ENCODE assay signal across 9 cellular contexts in the genomic region with DNA sequence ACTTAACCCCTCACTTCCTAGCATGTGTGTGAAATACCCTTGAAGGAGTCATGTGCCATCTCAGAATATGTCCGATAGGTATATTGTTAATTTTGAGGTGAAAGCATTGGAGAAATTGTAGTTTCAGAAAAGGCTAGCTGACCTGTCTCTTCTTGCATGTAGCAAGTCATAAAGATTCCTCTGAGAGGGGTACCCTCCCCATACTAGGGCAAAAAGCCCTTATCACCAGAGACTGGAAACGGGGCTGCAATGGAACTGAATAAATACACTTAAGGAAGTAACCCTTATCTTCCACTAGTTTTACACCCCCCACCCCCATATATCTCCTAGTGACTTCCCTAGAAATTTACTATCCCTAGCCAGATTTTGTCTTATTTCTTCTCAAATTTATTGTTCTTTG. TPM values are rescaled to one million over a fixed set of nuclear protein-coding genes. Genes with fewer than 3 reads are reported as not detected.
DNase-seq lines count a peak whose midpoint lies in the region; ATAC-seq, FAIRE-seq and TF ChIP-seq lines count a peak whose summit lies in the region.
"Had no signal": no experiment of that assay in that cellular context is flagged by ENCODE, and none has a peak within 500 bp of the region (broad histone marks: within the 10 kb centered on the region; RNA-seq: fewer than 3 reads in every experiment).

No MANE protein-coding gene starts in this region.

- no peak for TF ChIP-seq POLR2A in GM12878 (IDR thresholded peaks at IDR 0.05; ENCODE audit: low read depth, low read length)

- H3K4me1 Mint-ChIP-seq in activated naive CD4-positive, alpha-beta T cell treated with anti-CD3 and anti-CD28 coated beads, Interleukin-2, amount 50 U/mL, for 24 hours, result peaks cover 27% of the 10 kb centered on the region

- DNase-seq in activated naive CD4-positive, alpha-beta T cell treated with anti-CD3 and anti-CD28 coated beads, Interleukin-2, amount 50 U/mL, for 16 hours, result no peak
- DNase-seq in GM12878 (ENCODE audit: low read depth, low spot score), result no peak
- no peak for DNase-seq in mesendoderm
- DNase-seq in upper lobe of right lung, result no peak
- no peak for DNase-seq in SW480 (ENCODE audit: low spot score)
- no peak for DNase-seq in NK-92 (lab: John Stamatoyannopoulos, UW; ENCODE audit: unreplicated experiment)
- DNase-seq: DMS 273 treated with DMSO at 0.1 percent for 48 hours had no signal

- 98% methylated on average over 2 of the region's 2 CpGs for WGBS in GM12878 (ENCODE audit: insufficient coverage, insufficient replicate concordance, low lambda C conversion rate, missing lambda C conversion rate)
- WGBS in mesendoderm (ENCODE audit: extremely low coverage, insufficient coverage, low lambda C conversion rate), result no CpG with 5 or more reads among the region's 2 CpGs

- H3K4ac ChIP-seq in mesendoderm (ENCODE audit: low read depth, low read length), result no peak overlapping the region

- POLR2A ChIA-PET in GM12878 (lab: Charles Lee), result interaction anchor here (0.7 to 1.5 kb wide), 3 partner anchors 12 to 108 kb away, joined by 3 to 6 read pairs (median 3); no protein-coding TSS in a partner anchor

- no peak overlapping the region for H2AK5ac ChIP-seq in mesendoderm (ENCODE audit: low read length)

- TF ChIP-seq RAD21 in GM12878 (IDR thresholded peaks at IDR 0.05; ENCODE audit: insufficient read depth, low read depth, low read length), result no peak

- ATAC-seq in GM12878 (no peak), upper lobe of right lung (no peak), GM21381 (IDR thresholded peaks at IDR 0.05; ENCODE audit: unreplicated experiment) (no peak)

- FAIRE-seq in GM12878 (lab: Jason Lieb, UNC), result no peak

- no peak overlapping the region for H3K23ac ChIP-seq in mesendoderm (ENCODE audit: low read length)

- no peak overlapping the region for H4K5ac ChIP-seq in mesendoderm (ENCODE audit: low read length)

- H2BK15ac ChIP-seq in mesendoderm (replicated peaks; ENCODE audit: low read depth), result no peak overlapping the region

- H3K27ac ChIP-seq in GM12878 (ENCODE audit: control insufficient read depth, insufficient read depth) (no peak overlapping the region), mesendoderm (ENCODE audit: low read depth, low read length) (no peak overlapping the region), upper lobe of right lung (peak overlapping the region; percentile 91)

- no peak for TF ChIP-seq EP300 in GM12878 (IDR thresholded peaks at IDR 0.05; ENCODE audit: borderline replicate concordance in 1 of 2, control insufficient read depth in 1 of 2, low read depth in 2 of 2, low read length in 2 of 2)

- no peaks in the 10 kb centered on the region for H4K20me1 ChIP-seq in GM12878 (ENCODE audit: control insufficient read depth, insufficient read depth)

- H3K9me3 Mint-ChIP-seq in activated naive CD4-positive, alpha-beta T cell treated with anti-CD3 and anti-CD28 coated beads, Interleukin-2, amount 50 U/mL, for 24 hours, result no peaks in the 10 kb centered on the region

- H2BK120ac ChIP-seq in mesendoderm (ENCODE audit: low read depth, low read length), result no peak overlapping the region

- peaks cover 22% of the 10 kb centered on the region for H3K79me2 ChIP-seq in GM12878 (ENCODE audit: control insufficient read depth, insufficient read depth, low read length)
- H3K79me2 ChIP-seq in mesendoderm (ENCODE audit: control insufficient read depth, insufficient read depth, low read length), result peaks cover 11% of the 10 kb centered on the region

- SMC1A ChIA-PET in GM12878 (lab: Charles Lee; ENCODE audit: uncharacterized antibody, unreplicated experiment), result interaction anchor here (0.5 to 4.0 kb wide), 4 partner anchors 150 to 253 kb away, joined by 3 to 24 read pairs (median 4); a partner anchor contains a TSS

- no peak overlapping the region for H4K8ac ChIP-seq in mesendoderm (ENCODE audit: low read depth, low read length)

- H3K27me3 ChIP-seq in GM12878 (replicated peaks in 1 of 2; ENCODE audit: control insufficient read depth in 2 of 2, insufficient read depth in 2 of 2, low read length in 1 of 2), result no peaks in the 10 kb centered on the region
- no peaks in the 10 kb centered on the region for H3K27me3 ChIP-seq in mesendoderm (ENCODE audit: insufficient read depth, low read length, poor library complexity)
- no peaks in the 10 kb centered on the region for H3K27me3 ChIP-seq in upper lobe of right lung

- H3K36me3 ChIP-seq in GM12878 (ENCODE audit: control insufficient read depth in 2 of 2, insufficient read depth in 2 of 2, low read length in 1 of 2), result no peaks in the 10 kb centered on the region; a peak in 2 of 4 replicates
- peaks cover 1% of the 10 kb centered on the region for H3K36me3 ChIP-seq in mesendoderm (ENCODE audit: control insufficient read depth, insufficient read depth, low read length)
- H3K36me3 ChIP-seq in upper lobe of right lung, result peaks cover 41% of the 10 kb centered on the region

- no peak overlapping the region for H3K18ac ChIP-seq in mesendoderm (ENCODE audit: low read length)

- CTCF ChIA-PET in GM12878 (lab: Yijun Ruan, JAX), result interaction anchor here (0.6 to 3.8 kb wide), 3 partner anchors 10 to 283 kb away, joined by 3 to 34 read pairs (median 4); a partner anchor contains a TSS

- peak overlapping the region; percentile 89 for H3K56ac ChIP-seq in mesendoderm (ENCODE audit: low read length)

- H3K4me1 ChIP-seq in GM12878 (ENCODE audit: control insufficient read depth, insufficient read depth, low read length), result peaks cover 9% of the 10 kb centered on the region
- H3K4me1 ChIP-seq in mesendoderm (ENCODE audit: control insufficient read depth, low read depth, low read length), result no peaks in the 10 kb centered on the region
- peaks cover 28% of the 10 kb centered on the region for H3K4me1 ChIP-seq in upper lobe of right lung

- TF ChIP-seq CTCF in GM12878 (IDR thresholded peaks at IDR 0.05 in 2 of 3, conservative IDR thresholded peaks at IDR 0.05 in 1 of 3; ENCODE audit: control insufficient read depth in 2 of 3, extremely low read depth in 1 of 3, insufficient read depth in 1 of 3, low read depth in 3 of 3, low read length in 3 of 3), result no peak
- TF ChIP-seq CTCF in upper lobe of right lung (IDR thresholded peaks at IDR 0.05), result no peak

- H3K79me1 ChIP-seq in mesendoderm (ENCODE audit: low read length), result peaks cover 5% of the 10 kb centered on the region

- no peak overlapping the region; the same call in 1 of the 2 replicates for H2AFZ ChIP-seq in GM12878 (ENCODE audit: control insufficient read depth, low read depth, low read length)

- TSS peak; percentile 31 for BruUV-seq in GM12878 (replicated peaks; lab: Mats Ljungman, UMichigan)

- H3K4me2 ChIP-seq in GM12878 (ENCODE audit: control insufficient read depth, insufficient read depth), result peak overlapping the region; percentile 87
- no peak overlapping the region for H3K4me2 ChIP-seq in mesendoderm (ENCODE audit: low read length)

- RAD21 ChIA-PET in GM12878 (lab: Charles Lee; ENCODE audit: unreplicated experiment), result interaction anchor here (2.6 kb wide), 1 partner anchor 253 kb away, joined by 16 read pairs; no protein-coding TSS in a partner anchor

- in situ Hi-C loops in GM12878 (cut with MboI), result no loop called here

- peaks cover 1% of the 10 kb centered on the region for H3K36me3 Mint-ChIP-seq in activated naive CD4-positive, alpha-beta T cell treated with anti-CD3 and anti-CD28 coated beads, Interleukin-2, amount 50 U/mL, for 24 hours

- peak overlapping the region; percentile 98 for H3K4me3 Mint-ChIP-seq in activated naive CD4-positive, alpha-beta T cell treated with anti-CD3 and anti-CD28 coated beads, Interleukin-2, amount 50 U/mL, for 24 hours

- no peak overlapping the region for H2BK5ac ChIP-seq in mesendoderm (ENCODE audit: low read length)

- no peaks in the 10 kb centered on the region for H3K27me3 Mint-ChIP-seq in activated naive CD4-positive, alpha-beta T cell treated with anti-CD3 and anti-CD28 coated beads, Interleukin-2, amount 50 U/mL, for 24 hours

- peak overlapping the region; percentile 68 for H3K27ac Mint-ChIP-seq in activated naive CD4-positive, alpha-beta T cell treated with anti-CD3 and anti-CD28 coated beads, Interleukin-2, amount 50 U/mL, for 24 hours

- intact Hi-C loops in GM12878 (cut with micrococcal nuclease; ENCODE audit: unreplicated experiment) (loop anchor here (2.0 kb wide), 1 partner anchor 151 kb away; a partner anchor contains a TSS), upper lobe of right lung (cut with DNase I) (no loop called here)

- H3K9me3 ChIP-seq in GM12878 (replicated peaks; ENCODE audit: control insufficient read depth, insufficient read depth, low read length) (no peaks in the 10 kb centered on the region; the same call in 2 of the 3 replicates), upper lobe of right lung (no peaks in the 10 kb centered on the region)

- H3K9ac ChIP-seq in GM12878 (ENCODE audit: control insufficient read depth, insufficient read depth, low read length) (peak overlapping the region; percentile 79), mesendoderm (ENCODE audit: low read length) (peak overlapping the region; percentile 72)

- H3K4me3 ChIP-seq in GM12878, result peak overlapping the region; percentile 89; the same call in 1 of the 2 replicates
- H3K4me3 ChIP-seq in mesendoderm (ENCODE audit: low read length), result no peak overlapping the region
- H3K4me3 ChIP-seq in upper lobe of right lung, result peak overlapping the region; percentile 84

RNA-seq across cellular contexts. Expression of a gene that starts 1.8 kb away (rescaled TPM):
- total RNA-seq in GM12878 (2013; cell fraction: nucleolus; rRNA removed), result 28.9 and 31.1 TPM in 2 replicates
- 157 and 185 TPM in 2 replicates for total RNA-seq in GM12878 (2014; rRNA removed)
- 246 and 250 TPM in 2 replicates for total RNA-seq in GM12878 (2014; rRNA removed; fragmentation: Illumina TruSeq; extraction: Trizol)
- total RNA-seq in GM12878 (2021), result 117 and 118 TPM in 2 replicates
- polyA plus RNA-seq in GM12878 (2011; ENCODE audit: low read depth), result 131 TPM
- 248 and 325 TPM in 2 replicates for polyA plus RNA-seq in GM12878 (2011; rRNA removed)
- polyA plus RNA-seq in GM12878 (2011; cell fraction: cytosol; rRNA removed), result 107 and 140 TPM in 2 replicates
- 68.1 and 79.4 TPM in 2 replicates for polyA plus RNA-seq in GM12878 (2011; cell fraction: nucleus; rRNA removed)
- 149 and 150 TPM in 2 replicates for polyA plus RNA-seq in GM12878 (2012)
- 258 and 323 TPM in 2 replicates for polyA plus RNA-seq in GM12878 (2014; fragmentation: Illumina TruSeq; extraction: Trizol)
- 100 to 1,000 TPM; 538 to 584 TPM for polyA plus RNA-seq in GM12878 (2014; fragmentation: Nextera tagmentation; extraction: Ambion mirVana)
- 226 and 283 TPM in 2 replicates for polyA plus RNA-seq in GM12878 (2014; rRNA removed)
- 100 to 1,000 TPM; 372 to 415 TPM for polyA plus RNA-seq in GM12878 (2016; fragmentation: Nextera tagmentation; extraction: Ambion mirVana)
- polyA minus RNA-seq in GM12878 (2011; rRNA and poly(A)+ RNA removed), result 23.9 and 47.8 TPM in 2 replicates
- 18.8 and 24.6 TPM in 2 replicates for polyA minus RNA-seq in GM12878 (2011; cell fraction: cytosol; rRNA and poly(A)+ RNA removed)
- 12.2 and 13.3 TPM in 2 replicates for polyA minus RNA-seq in GM12878 (2011; cell fraction: nucleus; rRNA and poly(A)+ RNA removed)
- 242 TPM for polyA plus RNA-seq in mesendoderm (2013, experiment 1 of 2)
- polyA plus RNA-seq in mesendoderm (2013, experiment 2 of 2), result 249 TPM
- total RNA-seq in upper lobe of right lung, result 55.2 TPM

RNA-seq across cellular contexts. Expression of a gene that starts 6.8 kb away (rescaled TPM):
- total RNA-seq in GM12878 (2013; cell fraction: nucleolus; rRNA removed), result 2.9 and 3.2 TPM in 2 replicates
- total RNA-seq in GM12878 (2014; rRNA removed) (12.2 and 13.0 TPM in 2 replicates), GM12878 (2014; rRNA removed; fragmentation: Illumina TruSeq; extraction: Trizol) (10.0 and 12.3 TPM in 2 replicates), GM12878 (2021) (10.9 and 11.4 TPM in 2 replicates), upper lobe of right lung (44.3 TPM)
- 4.4 TPM for polyA plus RNA-seq in GM12878 (2011; ENCODE audit: low read depth)
- polyA plus RNA-seq in GM12878 (2011; rRNA removed) (5.2 and 6.2 TPM in 2 replicates), GM12878 (2014; fragmentation: Illumina TruSeq; extraction: Trizol) (4.7 and 6.5 TPM in 2 replicates), GM12878 (2014; fragmentation: Nextera tagmentation; extraction: Ambion mirVana) (1 to 10 TPM; 1.4 to 2.6 TPM), GM12878 (2014; rRNA removed) (15.8 and 16.2 TPM in 2 replicates), GM12878 (2016; fragmentation: Nextera tagmentation; extraction: Ambion mirVana) (10 to 100 TPM; 47.6 to 57.4 TPM)
- 9.5 and 11.4 TPM in 2 replicates for polyA plus RNA-seq in GM12878 (2011; cell fraction: cytosol; rRNA removed)
- 13.2 and 13.3 TPM in 2 replicates for polyA plus RNA-seq in GM12878 (2011; cell fraction: nucleus; rRNA removed)
- 9.3 TPM in 2 replicates for polyA plus RNA-seq in GM12878 (2012)
- polyA minus RNA-seq in GM12878 (2011; rRNA and poly(A)+ RNA removed), result 1.7 and 6.0 TPM in 2 replicates
- 2.8 TPM in 1 of 2 replicates, not detected in the other for polyA minus RNA-seq in GM12878 (2011; cell fraction: cytosol; rRNA and poly(A)+ RNA removed)
- 1.9 and 7.0 TPM in 2 replicates for polyA minus RNA-seq in GM12878 (2011; cell fraction: nucleus; rRNA and poly(A)+ RNA removed)
- 23.7 TPM for polyA plus RNA-seq in mesendoderm (2013, experiment 1 of 2)
- polyA plus RNA-seq in mesendoderm (2013, experiment 2 of 2), result 22.9 TPM

RNA-seq across cellular contexts. Expression of a gene that starts 28.3 kb away (rescaled TPM):
- not detected in 2 replicates for total RNA-seq in GM12878 (2013; cell fraction: nucleolus; rRNA removed)
- total RNA-seq in GM12878 (2014; rRNA removed), result 0.16 and 0.23 TPM in 2 replicates
- total RNA-seq in GM12878 (2014; rRNA removed; fragmentation: Illumina TruSeq; extraction: Trizol), result 0.18 TPM in 1 of 2 replicates, not detected in the other
- total RNA-seq in GM12878 (2021), result 0.33 TPM in 1 of 2 replicates, not detected in the other
- polyA plus RNA-seq in GM12878 (2011; ENCODE audit: low read depth), result not detected
- 0.24 and 0.27 TPM in 2 replicates for polyA plus RNA-seq in GM12878 (2011; rRNA removed)
- polyA plus RNA-seq in GM12878 (2011; cell fraction: cytosol; rRNA removed), result 0.10 and 0.31 TPM in 2 replicates
- 0.24 and 0.45 TPM in 2 replicates for polyA plus RNA-seq in GM12878 (2011; cell fraction: nucleus; rRNA removed)
- 0.64 and 0.72 TPM in 2 replicates for polyA plus RNA-seq in GM12878 (2012)
- 0.43 and 0.47 TPM in 2 replicates for polyA plus RNA-seq in GM12878 (2014; fragmentation: Illumina TruSeq; extraction: Trizol)
- under 1 TPM; 0.23 to 0.38 TPM for polyA plus RNA-seq in GM12878 (2014; fragmentation: Nextera tagmentation; extraction: Ambion mirVana)
- 0.30 and 0.53 TPM in 2 replicates for polyA plus RNA-seq in GM12878 (2014; rRNA removed)
- under 1 TPM; 0.21 to 0.23 TPM for polyA plus RNA-seq in GM12878 (2016; fragmentation: Nextera tagmentation; extraction: Ambion mirVana)
- not detected in 2 replicates for polyA minus RNA-seq in GM12878 (2011; rRNA and poly(A)+ RNA removed)
- polyA minus RNA-seq in GM12878 (2011; cell fraction: cytosol; rRNA and poly(A)+ RNA removed), result not detected in 2 replicates
- not detected in 2 replicates for polyA minus RNA-seq in GM12878 (2011; cell fraction: nucleus; rRNA and poly(A)+ RNA removed)
- 29.4 TPM for polyA plus RNA-seq in mesendoderm (2013, experiment 1 of 2)
- 29.2 TPM for polyA plus RNA-seq in mesendoderm (2013, experiment 2 of 2)
- total RNA-seq in upper lobe of right lung, result 13.2 TPM

RNA-seq across cellular contexts. Expression of a gene that starts 30.7 kb away (rescaled TPM):
- total RNA-seq in GM12878 (2013; cell fraction: nucleolus; rRNA removed), result 17.1 and 18.6 TPM in 2 replicates
- total RNA-seq in GM12878 (2014; rRNA removed) (13.8 and 14.6 TPM in 2 replicates), GM12878 (2014; rRNA removed; fragmentation: Illumina TruSeq; extraction: Trizol) (14.2 and 14.3 TPM in 2 replicates), GM12878 (2021) (20.6 and 21.3 TPM in 2 replicates), upper lobe of right lung (9.3 TPM)
- 3.4 TPM for polyA plus RNA-seq in GM12878 (2011; ENCODE audit: low read depth)
- polyA plus RNA-seq in GM12878 (2011; rRNA removed) (19.6 and 19.9 TPM in 2 replicates), GM12878 (2014; fragmentation: Illumina TruSeq; extraction: Trizol) (15.0 and 16.5 TPM in 2 replicates), GM12878 (2014; fragmentation: Nextera tagmentation; extraction: Ambion mirVana) (1 to 10 TPM; 5.5 to 6.1 TPM), GM12878 (2014; rRNA removed) (8.9 and 10.5 TPM in 2 replicates), GM12878 (2016; fragmentation: Nextera tagmentation; extraction: Ambion mirVana) (10 to 100 TPM; 12.1 to 12.5 TPM)
- 11.9 and 14.2 TPM in 2 replicates for polyA plus RNA-seq in GM12878 (2011; cell fraction: cytosol; rRNA removed)
- 13.7 and 17.1 TPM in 2 replicates for polyA plus RNA-seq in GM12878 (2011; cell fraction: nucleus; rRNA removed)
- 3.5 and 6.1 TPM in 2 replicates for polyA plus RNA-seq in GM12878 (2012)
- polyA minus RNA-seq in GM12878 (2011; rRNA and poly(A)+ RNA removed), result 34.9 and 53.8 TPM in 2 replicates
- 5.3 and 5.5 TPM in 2 replicates for polyA minus RNA-seq in GM12878 (2011; cell fraction: cytosol; rRNA and poly(A)+ RNA removed)
- polyA minus RNA-seq in GM12878 (2011; cell fraction: nucleus; rRNA and poly(A)+ RNA removed), result 4.5 and 7.7 TPM in 2 replicates
- polyA plus RNA-seq in mesendoderm (2013, experiment 1 of 2), result 10.2 TPM
- polyA plus RNA-seq in mesendoderm (2013, experiment 2 of 2), result 10.2 TPM

RNA-seq across cellular contexts. Expression of a gene that starts 45.3 kb away (rescaled TPM):
- not detected in 2 replicates for total RNA-seq in GM12878 (2013; cell fraction: nucleolus; rRNA removed)
- total RNA-seq in GM12878 (2014; rRNA removed), result 0.93 and 1.0 TPM in 2 replicates
- 1.3 and 1.6 TPM in 2 replicates for total RNA-seq in GM12878 (2014; rRNA removed; fragmentation: Illumina TruSeq; extraction: Trizol)
- 0.98 and 1.4 TPM in 2 replicates for total RNA-seq in GM12878 (2021)
- not detected for polyA plus RNA-seq in GM12878 (2011; ENCODE audit: low read depth)
- polyA plus RNA-seq in GM12878 (2011; rRNA removed), result 0.12 and 0.29 TPM in 2 replicates
- polyA plus RNA-seq in GM12878 (2011; cell fraction: cytosol; rRNA removed), result 0.19 and 0.28 TPM in 2 replicates
- polyA plus RNA-seq in GM12878 (2011; cell fraction: nucleus; rRNA removed), result 0.18 and 0.58 TPM in 2 replicates
- polyA plus RNA-seq in GM12878 (2012), result 0.73 and 0.92 TPM in 2 replicates
- polyA plus RNA-seq in GM12878 (2014; fragmentation: Illumina TruSeq; extraction: Trizol), result 0.93 and 1.9 TPM in 2 replicates
- polyA plus RNA-seq in GM12878 (2014; fragmentation: Nextera tagmentation; extraction: Ambion mirVana), result under 1 TPM; 0.14 to 0.38 TPM
- 0.99 and 2.3 TPM in 2 replicates for polyA plus RNA-seq in GM12878 (2014; rRNA removed)
- 1 to 10 TPM; 2.1 TPM for polyA plus RNA-seq in GM12878 (2016; fragmentation: Nextera tagmentation; extraction: Ambion mirVana)
- not detected in 2 replicates for polyA minus RNA-seq in GM12878 (2011; rRNA and poly(A)+ RNA removed)
- not detected in 2 replicates for polyA minus RNA-seq in GM12878 (2011; cell fraction: cytosol; rRNA and poly(A)+ RNA removed)
- 3.0 TPM in 1 of 2 replicates, not detected in the other for polyA minus RNA-seq in GM12878 (2011; cell fraction: nucleus; rRNA and poly(A)+ RNA removed)
- polyA plus RNA-seq in mesendoderm (2013, experiment 1 of 2), result 0.22 TPM
- polyA plus RNA-seq in mesendoderm (2013, experiment 2 of 2), result 0.17 TPM
- 1.5 TPM for total RNA-seq in upper lobe of right lung

Comparison
In these comparisons a context has a peak if more than half of its experiments do, and no peak if none do; other contexts are left out.
1. RNA of a gene that starts 28.3 kb away (total RNA-seq): 13.2 TPM in upper lobe of right lung (single experiment); 0.16 to 0.33 TPM in GM12878; every median in the first group is over 10 times any median in the second.